In the genomic region with DNA sequence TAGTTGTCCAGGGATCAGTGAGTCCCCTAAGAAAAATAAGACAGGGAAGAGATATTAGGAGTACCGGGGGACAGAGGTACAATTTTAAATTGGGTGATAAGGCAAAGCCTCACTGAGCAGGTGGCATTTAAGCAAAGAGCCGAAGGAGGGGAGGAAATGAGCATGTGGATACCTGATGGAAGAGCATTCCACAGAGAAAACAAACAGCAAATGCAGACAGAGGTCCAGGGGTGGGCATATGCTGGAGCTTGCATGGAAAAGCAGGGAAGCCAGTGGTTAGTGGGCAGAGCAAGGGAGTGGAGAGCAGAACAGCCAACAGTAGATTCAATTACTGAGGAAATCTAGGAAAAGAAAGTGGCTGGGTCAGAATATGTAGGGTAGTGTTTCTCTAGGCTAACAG, we compare ENCODE assay signal across 27 cellular contexts.
"Had no signal": no experiment of that assay in that cellular context is flagged by ENCODE, and none has a peak within 500 bp of the region (broad histone marks: within the 10 kb centered on the region; RNA-seq: fewer than 3 reads in every experiment).

No MANE protein-coding gene starts in this region.

- H3K27me3 ChIP-seq: Peyer's patch, SJSA1 had no signal

- ATAC-seq: PC-3 had no signal

- H3K27ac ChIP-seq: KMS-11, Peyer's patch, SJSA1 had no signal

- H3K4me3 ChIP-seq: Peyer's patch, SJSA1 had no signal

- H3K36me3 ChIP-seq: Peyer's patch, SJSA1 had no signal

- H3K9me3 ChIP-seq: Peyer's patch, SJSA1, SK-N-SH had no signal

- H3K4me2 ChIP-seq: KMS-11, SK-N-SH had no signal

- H3K4me1 ChIP-seq: Peyer's patch, SJSA1 had no signal

- H3K9ac ChIP-seq: KMS-11, SK-N-SH had no signal

- DNase-seq: Karpas-422, MM.1S, MV-4-11, NCI-H1092, NCI-H1105, NCI-H1417 treated with DMSO at 0.1 percent for 48 hours, NCI-H1436 treated with DMSO at 0.1 percent for 48 hours, NCI-H1694 treated with DMSO at 0.1 percent for 48 hours, NCI-H187 treated with DMSO at 0.1 percent for 48 hours, NCI-H2029, NCI-H2171 treated with DMSO at 0.1 percent for 48 hours, NCI-H2227 treated with DMSO at 0.1 percent for 48 hours, NCI-H345, NCI-H446, NCI-H510A treated with DMSO at 0.1 percent for 48 hours, NCI-H526, NCI-H774, OCI-M1, PC-3, Peyer's patch, Right ventricle myocardium superior, RPMI8226, SHP77 treated with DMSO at 0.1 percent for 48 hours, SK-N-SH, SW 1271 had no signal
